23 cellular contexts compared by ENCODE assay signal in the genomic region with DNA sequence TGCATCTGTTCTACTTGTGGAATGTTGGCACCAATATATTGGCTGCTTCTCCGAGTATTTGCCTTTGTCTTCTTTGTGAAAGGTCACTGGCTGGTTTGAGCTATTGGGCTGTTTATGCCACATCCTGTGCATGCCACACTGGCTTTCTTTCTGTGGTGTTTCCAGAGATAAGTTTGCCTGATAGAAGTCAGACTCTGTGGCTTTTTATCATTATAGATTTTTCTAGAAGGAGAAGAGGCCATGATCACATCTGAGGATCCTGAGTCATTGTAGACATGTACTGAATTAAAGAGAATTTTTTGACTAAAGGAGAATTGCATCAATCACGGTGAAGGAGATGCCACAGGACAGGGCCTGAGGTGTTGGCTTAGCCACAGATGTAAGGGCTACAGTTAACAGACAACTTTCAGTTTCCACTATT. TPM values are rescaled to one million over a fixed set of nuclear protein-coding genes. Genes with fewer than 3 reads are reported as not detected.
DNase-seq lines count a peak whose midpoint lies in the region; ATAC-seq and TF ChIP-seq lines count a peak whose summit lies in the region.
"Had no signal": no experiment of that assay in that cellular context is flagged by ENCODE, and none has a peak within 500 bp of the region (broad histone marks: within the 10 kb centered on the region; RNA-seq: fewer than 3 reads in every experiment).

No MANE protein-coding gene starts in this region.

- no TSS peak for BruUV-seq in IMR-90 (replicated peaks; lab: Mats Ljungman, UMichigan)

- H2BK12ac ChIP-seq in trophoblast cell (ENCODE audit: low read length): peak overlapping the region; percentile 73

- TF ChIP-seq CTCF in IMR-90 (conservative IDR thresholded peaks at IDR 0.05; ENCODE audit: low read depth, low read length): no peak
- TF ChIP-seq CTCF in foreskin fibroblast (IDR thresholded peaks at IDR 0.05; ENCODE audit: low read depth, low read length): no peak

- H3K27me3 Mint-ChIP-seq in activated naive CD8-positive, alpha-beta T cell treated with anti-CD3 and anti-CD28 coated beads, Interleukin-2, amount 50 U/mL, for 24 hours: no peaks in the 10 kb centered on the region
- H3K27me3 Mint-ChIP-seq: effector memory CD8-positive, alpha-beta T cell had no signal

- H3K9ac ChIP-seq in IMR-90 (ENCODE audit: low read depth, low read length) (no peak overlapping the region), trophoblast cell (ENCODE audit: low read length) (no peak overlapping the region)

- H3K27ac Mint-ChIP-seq in activated naive CD8-positive, alpha-beta T cell treated with anti-CD3 and anti-CD28 coated beads, Interleukin-2, amount 50 U/mL, for 24 hours: no peak overlapping the region
- H3K27ac Mint-ChIP-seq: activated naive CD4-positive, alpha-beta T cell treated with anti-CD3 and anti-CD28 coated beads for 36 hours; effector memory CD8-positive, alpha-beta T cell; GM23338 had no signal

- H3K56ac ChIP-seq in IMR-90 (ENCODE audit: extremely low read depth, insufficient read depth, low read length): no peak overlapping the region

- peaks cover 21% of the 10 kb centered on the region for H3K4me1 Mint-ChIP-seq in activated naive CD8-positive, alpha-beta T cell treated with anti-CD3 and anti-CD28 coated beads, Interleukin-2, amount 50 U/mL, for 24 hours

- H3K27ac ChIP-seq in IMR-90 (ENCODE audit: insufficient read depth, low read length) (no peak overlapping the region), trophoblast cell (ENCODE audit: low read depth, low read length) (no peak overlapping the region)
- H3K27ac ChIP-seq: body of pancreas, neutrophil, VCaP had no signal

- H3K4me3 Mint-ChIP-seq in activated naive CD8-positive, alpha-beta T cell treated with anti-CD3 and anti-CD28 coated beads, Interleukin-2, amount 50 U/mL, for 24 hours: no peak overlapping the region
- H3K4me3 Mint-ChIP-seq: activated naive CD4-positive, alpha-beta T cell treated with anti-CD3 and anti-CD28 coated beads for 36 hours; effector memory CD8-positive, alpha-beta T cell; GM23338 had no signal

- 80% methylated on average over 1 of the region's 2 CpGs; no CpG with 5 or more reads in 1 of the 2 experiments for WGBS in IMR-90 (ENCODE audit: extremely low coverage in 2 of 2, insufficient read length in 1 of 2), 2 experiments
- no CpG with 5 or more reads among the region's 2 CpGs for WGBS in trophoblast cell (ENCODE audit: extremely low coverage, insufficient coverage, insufficient read length)

- H2AK5ac ChIP-seq in IMR-90 (ENCODE audit: low read depth, low read length): peak overlapping the region; percentile 39; the same call in 1 of the 2 replicates
- no peak overlapping the region for H2AK5ac ChIP-seq in trophoblast cell (ENCODE audit: low read length)

- in situ Hi-C loops in IMR-90 (cut with MboI; ENCODE audit: low sequenced_read_pairs): no loop called here

- H3K9me3 ChIP-seq in IMR-90 (ENCODE audit: control insufficient read depth, insufficient read depth, low read length) (no peaks in the 10 kb centered on the region), trophoblast cell (ENCODE audit: insufficient read depth, low read depth, low read length) (no peaks in the 10 kb centered on the region)
- H3K9me3 ChIP-seq: body of pancreas, neutrophil had no signal

- H3K36me3 Mint-ChIP-seq in activated naive CD8-positive, alpha-beta T cell treated with anti-CD3 and anti-CD28 coated beads, Interleukin-2, amount 50 U/mL, for 24 hours (ENCODE audit: low read depth): no peaks in the 10 kb centered on the region

- H4K12ac ChIP-seq in trophoblast cell (ENCODE audit: low read depth, low read length): no peak overlapping the region

- H3K4me3 ChIP-seq in IMR-90 (ENCODE audit: insufficient read depth, low read depth, low read length): no peak overlapping the region
- no peak overlapping the region for H3K4me3 ChIP-seq in trophoblast cell (ENCODE audit: low read depth, low read length)
- no peak overlapping the region for H3K4me3 ChIP-seq in foreskin fibroblast (ENCODE audit: low read depth in 1 of 2, low read length in 2 of 2)
- H3K4me3 ChIP-seq: body of pancreas, GM23338 had no signal

- H2BK120ac ChIP-seq in IMR-90 (ENCODE audit: low read depth, low read length): no peak overlapping the region
- H2BK120ac ChIP-seq in trophoblast cell (ENCODE audit: insufficient read depth, low read length, poor library complexity): peak overlapping the region; percentile 2

- DNase-seq in IMR-90 (no peak), M059J (ENCODE audit: low read depth) (peak; percentile 88), trophoblast cell (no peak), foreskin fibroblast (no peak), NCI-H748 (lab: John Stamatoyannopoulos, UW; ENCODE audit: unreplicated experiment) (no peak), DMS153 (lab: John Stamatoyannopoulos, UW) (no peak)
- DNase-seq in activated naive CD8-positive, alpha-beta T cell treated with anti-CD3 and anti-CD28 coated beads, Interleukin-2, amount 50 U/mL, for 24 hours: no peak
- DNase-seq: activated naive CD4-positive, alpha-beta T cell treated with anti-CD3 and anti-CD28 coated beads for 36 hours; activated T-cell treated with anti-CD3 and anti-CD28 coated beads for 4 hours; AML-193; body of pancreas; COR-L47; effector memory CD8-positive, alpha-beta T cell; head of caudate nucleus; NCI-H1436 treated with DMSO at 0.1 percent for 48 hours; NCI-H524; SHP77 treated with DMSO at 0.1 percent for 48 hours; stimulated activated CD4-positive, alpha-beta T cell treated with anti-CD3 and anti-CD28 coated beads, Interleukin-4, amount 100 ng/mL, for 24 hours had no signal

- TF ChIP-seq RAD21 in IMR-90 (IDR thresholded peaks at IDR 0.05; ENCODE audit: low read length): no peak

- no peak overlapping the region for H2AFZ ChIP-seq in IMR-90 (replicated peaks; ENCODE audit: low read length, poor library complexity)
- H2AFZ ChIP-seq in trophoblast cell (ENCODE audit: insufficient read depth, low read length, poor library complexity): no peak overlapping the region
- H2AFZ ChIP-seq: GM23338 had no signal

- no peak overlapping the region for H3K4me2 ChIP-seq in IMR-90 (ENCODE audit: low read depth, low read length)
- H3K4me2 ChIP-seq in trophoblast cell (ENCODE audit: low read length): no peak overlapping the region
- H3K4me2 ChIP-seq: GM23338 had no signal

- H3K79me2 ChIP-seq in trophoblast cell (ENCODE audit: control insufficient read depth, insufficient read depth, low read length, poor library complexity): no peaks in the 10 kb centered on the region

- H3K79me1 ChIP-seq in IMR-90 (ENCODE audit: low read depth in 1 of 2, low read length in 2 of 2) (no peaks in the 10 kb centered on the region), trophoblast cell (ENCODE audit: low read length) (peaks cover 5% of the 10 kb centered on the region)

- H2BK20ac ChIP-seq in IMR-90 (ENCODE audit: low read depth, low read length): no peak overlapping the region; the same call in 1 of the 2 replicates

- H4K5ac ChIP-seq in IMR-90 (ENCODE audit: low read depth, low read length): no peak overlapping the region

- H3K9me1 ChIP-seq in IMR-90 (ENCODE audit: insufficient read depth, low read length): peaks cover 3% of the 10 kb centered on the region

- ATAC-seq in IMR-90 (ENCODE audit: low read depth): no peak
- ATAC-seq in activated naive CD8-positive, alpha-beta T cell treated with anti-CD3 and anti-CD28 coated beads, Interleukin-2, amount 50 U/mL, for 24 hours: peak; percentile 76
- no peak for ATAC-seq in HG03135 (IDR thresholded peaks at IDR 0.05; ENCODE audit: unreplicated experiment)
- ATAC-seq: body of pancreas; effector memory CD8-positive, alpha-beta T cell; GM23338; left lobe of liver had no signal

- POLR2A ChIA-PET in IMR-90 (lab: Charles Lee; ENCODE audit: unreplicated experiment): no interaction called here

- H3K36me3 ChIP-seq in IMR-90 (ENCODE audit: control insufficient read depth, insufficient read depth, low read length) (peaks cover 3% of the 10 kb centered on the region; the same call in 1 of the 2 replicates), trophoblast cell (ENCODE audit: control insufficient read depth in 1 of 2, insufficient read depth in 2 of 2, low read length in 2 of 2) (no peaks in the 10 kb centered on the region)
- H3K36me3 ChIP-seq: neutrophil had no signal

- H4K20me1 ChIP-seq in IMR-90 (ENCODE audit: insufficient read depth, low read length): no peaks in the 10 kb centered on the region

- dilution Hi-C loops in IMR-90 (cut with HindIII; ENCODE audit: low sequenced_read_pairs, unreplicated experiment): no loop called here

- H4K8ac ChIP-seq in IMR-90 (ENCODE audit: low read depth in 2 of 2, low read length in 2 of 2) (no peak overlapping the region), trophoblast cell (ENCODE audit: low read depth, low read length) (no peak overlapping the region)

- no peaks in the 10 kb centered on the region for H3K27me3 ChIP-seq in IMR-90 (ENCODE audit: control insufficient read depth, insufficient read depth, low read length)
- no peaks in the 10 kb centered on the region for H3K27me3 ChIP-seq in trophoblast cell (ENCODE audit: insufficient read depth, low read length)
- H3K27me3 ChIP-seq: body of pancreas, neutrophil had no signal

- no peak for TF ChIP-seq POLR2A in IMR-90 (IDR thresholded peaks at IDR 0.05; ENCODE audit: low read depth, low read length)

- H3K4me1 ChIP-seq in IMR-90 (ENCODE audit: control insufficient read depth, insufficient read depth, low read length): peaks cover 2% of the 10 kb centered on the region; the same call in 1 of the 2 replicates
- H3K4me1 ChIP-seq in trophoblast cell (ENCODE audit: control insufficient read depth in 1 of 2, insufficient read depth in 2 of 2, low read length in 2 of 2): peaks cover 0 to 9% of the 10 kb centered on the region in 2 experiments

- H2BK15ac ChIP-seq in IMR-90 (ENCODE audit: low read depth, low read length): no peak overlapping the region; the same call in 2 of the 3 replicates

- H3K9me3 Mint-ChIP-seq in activated naive CD8-positive, alpha-beta T cell treated with anti-CD3 and anti-CD28 coated beads, Interleukin-2, amount 50 U/mL, for 24 hours: no peaks in the 10 kb centered on the region
- H3K9me3 Mint-ChIP-seq: activated naive CD4-positive, alpha-beta T cell treated with anti-CD3 and anti-CD28 coated beads for 36 hours; effector memory CD8-positive, alpha-beta T cell; GM23338 had no signal

- H2AK9ac ChIP-seq in IMR-90 (replicated peaks; ENCODE audit: low read depth, low read length, poor library complexity): no peak overlapping the region

- intact Hi-C loops in IMR-90 (cut with micrococcal nuclease): no loop called here

- no peak overlapping the region for H3K14ac ChIP-seq in IMR-90 (replicated peaks; ENCODE audit: low read depth, low read length)
- no peak overlapping the region for H3K14ac ChIP-seq in trophoblast cell (ENCODE audit: low read length)

- H4K91ac ChIP-seq in IMR-90 (ENCODE audit: insufficient read depth, low read depth, low read length) (no peak overlapping the region; the same call in 1 of the 2 replicates), trophoblast cell (ENCODE audit: low read depth, low read length) (no peak overlapping the region)

- H3K4ac ChIP-seq in IMR-90 (ENCODE audit: low read depth, low read length): no peak overlapping the region
- H3K4ac ChIP-seq in trophoblast cell (ENCODE audit: low read depth, low read length): no peak overlapping the region

- H3K18ac ChIP-seq in IMR-90 (ENCODE audit: low read depth, low read length): no peak overlapping the region
- no peak overlapping the region for H3K18ac ChIP-seq in trophoblast cell (ENCODE audit: low read length)

- H3K23ac ChIP-seq in IMR-90 (ENCODE audit: low read depth, low read length) (0 out of 2 replicates have a peak overlapping the region, but pooled peaks have one; percentile 11), trophoblast cell (ENCODE audit: low read length) (no peak overlapping the region)

- CTCF ChIA-PET in IMR-90 (lab: Yijun Ruan, JAX): interaction anchor here (1.4 kb wide), 1 partner anchor 91 kb away, joined by 7 read pairs; no protein-coding TSS in a partner anchor

- H2BK5ac ChIP-seq in IMR-90 (ENCODE audit: low read depth, low read length, poor library complexity, severe bottlenecking): no peak overlapping the region
- H2BK5ac ChIP-seq in trophoblast cell (ENCODE audit: low read depth, low read length, poor library complexity): no peak overlapping the region

RNA-seq across cellular contexts. Expression of a gene that starts 26.5 kb away (rescaled TPM):
- 3.6 and 5.6 TPM in 2 replicates for total RNA-seq in IMR-90 (2012; rRNA removed)
- polyA plus RNA-seq in IMR-90 (2012; rRNA removed): 7.3 and 8.2 TPM in 2 replicates
- polyA plus RNA-seq in IMR-90 (2012; cell fraction: cytosol; rRNA removed): 4.0 and 5.4 TPM in 2 replicates
- polyA plus RNA-seq in IMR-90 (2012; cell fraction: nucleus; rRNA removed; ENCODE audit: low replicate concordance): 20.4 and 30.8 TPM in 2 replicates
- total RNA-seq in M059J (2014; rRNA removed; shearing (Covaris generic)): 11.5 and 24.1 TPM in 2 replicates
- 43.3 and 45.4 TPM in 2 replicates for polyA plus RNA-seq in trophoblast cell (2013)
- total RNA-seq: activated naive CD4-positive, alpha-beta T cell treated with anti-CD3 and anti-CD28 coated beads for 36 hours had no signal

RNA-seq across cellular contexts. Expression of a gene that starts 41.0 kb away (rescaled TPM):
- 1.1 and 1.7 TPM in 2 replicates for total RNA-seq in IMR-90 (2012; rRNA removed)
- polyA plus RNA-seq in IMR-90 (2012; rRNA removed): 0.70 and 1.0 TPM in 2 replicates
- polyA plus RNA-seq in IMR-90 (2012; cell fraction: cytosol; rRNA removed): 0.12 and 0.25 TPM in 2 replicates
- 0.82 and 7.2 TPM in 2 replicates for polyA plus RNA-seq in IMR-90 (2012; cell fraction: nucleus; rRNA removed; ENCODE audit: low replicate concordance)
- 9.2 and 14.5 TPM in 2 replicates for total RNA-seq in M059J (2014; rRNA removed; shearing (Covaris generic))
- polyA plus RNA-seq in trophoblast cell (2013): 0.47 and 0.58 TPM in 2 replicates
- total RNA-seq: left lobe of liver had no signal
- polyA plus RNA-seq: GM23338 had no signal

RNA-seq across cellular contexts. Expression of a gene that starts 41.4 kb away (rescaled TPM):
- 11.3 and 17.5 TPM in 2 replicates for total RNA-seq in IMR-90 (2012; rRNA removed)
- polyA plus RNA-seq in IMR-90 (2012; rRNA removed): 75.3 and 143 TPM in 2 replicates
- polyA plus RNA-seq in IMR-90 (2012; cell fraction: cytosol; rRNA removed): 94.9 and 145 TPM in 2 replicates
- 55.5 and 101 TPM in 2 replicates for polyA plus RNA-seq in IMR-90 (2012; cell fraction: nucleus; rRNA removed; ENCODE audit: low replicate concordance)
- 594 and 597 TPM in 2 replicates for total RNA-seq in M059J (2014; rRNA removed; shearing (Covaris generic))
- 9.6 and 11.0 TPM in 2 replicates for polyA plus RNA-seq in trophoblast cell (2013)

Comparison
In these comparisons a context has a peak if more than half of its experiments do, and no peak if none do; other contexts are left out.
1. RNA of a gene that starts 41.4 kb away (total RNA-seq): 594 to 597 TPM in M059J; 11.3 to 17.5 TPM in IMR-90; every median in the first group is over 10 times any median in the second.